In genomic region chr12:120784804-120785203, GRCh38 we compare ENCODE assay signal across 17 cellular contexts. TPM values are rescaled to one million over a fixed set of nuclear protein-coding genes. Genes with fewer than 3 reads are reported as not detected.
A peak's percentile ranks its signal among the peaks of the same experiment; 100 is the strongest.
DNase-seq lines count a peak whose midpoint lies in the region; ATAC-seq and TF ChIP-seq lines count a peak whose summit lies in the region.
"Had no signal": no experiment of that assay in that cellular context is flagged by ENCODE, and none has a peak within 500 bp of the region (broad histone marks: within the 10 kb centered on the region; RNA-seq: fewer than 3 reads in every experiment).

No MANE protein-coding gene starts in this region.

- CTCF ChIA-PET in activated CD8-positive, alpha-beta T cell treated with anti-CD3 and anti-CD28 coated beads for 36 hours (lab: Charles Lee): interaction anchor here (0.8 to 1.8 kb wide), 3 partner anchors 14 to 187 kb away, joined by 3 to 6 read pairs (median 3); no protein-coding TSS in a partner anchor
- CTCF ChIA-PET in activated CD8-positive, alpha-beta T cell treated with anti-CD3 and anti-CD28 coated beads, Interleukin-2, amount 10 ng/mL, durations not matched to agents 7 days and 5 days (lab: Charles Lee): no interaction called here
- CTCF ChIA-PET in CD4-positive, alpha-beta memory T cell (lab: Charles Lee; ENCODE audit: partially characterized antibody): interaction anchor here (0.9 kb wide), 1 partner anchor 14 kb away, joined by 3 read pairs; no protein-coding TSS in a partner anchor

- no peaks in the 10 kb centered on the region for H3K9me3 ChIP-seq in CD4-positive, alpha-beta memory T cell (ENCODE audit: control insufficient read depth in 1 of 2, low read length in 2 of 2)
- H3K9me3 ChIP-seq in RWPE2 (ENCODE audit: severe bottlenecking): no peaks in the 10 kb centered on the region
- H3K9me3 ChIP-seq: A549; BLaER1 treated with 17β-estradiol and CSF1 and Interleukin-3, amounts not matched to agents 10 nM and 100 nM; HAP-1 had no signal

- H3K27me3 ChIP-seq in CD4-positive, alpha-beta memory T cell (ENCODE audit: insufficient read depth, low read length): no peaks in the 10 kb centered on the region
- H3K27me3 ChIP-seq in RWPE2 (ENCODE audit: insufficient read depth, poor library complexity, severe bottlenecking): no peaks in the 10 kb centered on the region
- H3K27me3 ChIP-seq: BLaER1 treated with 17β-estradiol and CSF1 and Interleukin-3, amounts not matched to agents 10 nM and 100 nM had no signal

- peaks cover 14% of the 10 kb centered on the region for H3K4me1 ChIP-seq in CD4-positive, alpha-beta memory T cell (ENCODE audit: insufficient read depth, low read length)
- H3K4me1 ChIP-seq in RWPE2 (ENCODE audit: insufficient read depth, poor library complexity, severe bottlenecking): peaks cover 16% of the 10 kb centered on the region
- H3K4me1 ChIP-seq: HAP-1 had no signal

- H3K9me3 Mint-ChIP-seq in activated CD8-positive, alpha-beta T cell treated with anti-CD3 and anti-CD28 coated beads for 36 hours: no peaks in the 10 kb centered on the region
- H3K9me3 Mint-ChIP-seq in activated CD8-positive, alpha-beta T cell treated with anti-CD3 and anti-CD28 coated beads, Interleukin-2, amount 10 ng/mL, durations not matched to agents 7 days and 5 days (ENCODE audit: insufficient read depth): no peaks in the 10 kb centered on the region
- no peaks in the 10 kb centered on the region for H3K9me3 Mint-ChIP-seq in CD4-positive, alpha-beta memory T cell
- no peaks in the 10 kb centered on the region for H3K9me3 Mint-ChIP-seq in memory B cell

- POLR2A ChIA-PET in activated CD8-positive, alpha-beta T cell treated with anti-CD3 and anti-CD28 coated beads for 36 hours (lab: Charles Lee): interaction anchor here (1.0 kb wide), 1 partner anchor 11 kb away, joined by 3 read pairs; no protein-coding TSS in a partner anchor
- POLR2A ChIA-PET in activated CD8-positive, alpha-beta T cell treated with anti-CD3 and anti-CD28 coated beads, Interleukin-2, amount 10 ng/mL, durations not matched to agents 7 days and 5 days (lab: Charles Lee): no interaction called here
- POLR2A ChIA-PET in CD4-positive, alpha-beta memory T cell (lab: Charles Lee; ENCODE audit: partially characterized antibody): no interaction called here

- TF ChIP-seq CTCF in activated CD8-positive, alpha-beta T cell treated with anti-CD3 and anti-CD28 coated beads for 36 hours (IDR thresholded peaks at IDR 0.05): no peak
- no peak for TF ChIP-seq CTCF in RWPE2 (IDR thresholded peaks at IDR 0.05; ENCODE audit: poor library complexity, severe bottlenecking)

- H3K4me1 Mint-ChIP-seq in activated CD8-positive, alpha-beta T cell treated with anti-CD3 and anti-CD28 coated beads for 36 hours (ENCODE audit: low read depth): peaks cover 26% of the 10 kb centered on the region
- peaks cover 18% of the 10 kb centered on the region for H3K4me1 Mint-ChIP-seq in activated CD8-positive, alpha-beta T cell treated with anti-CD3 and anti-CD28 coated beads, Interleukin-2, amount 10 ng/mL, durations not matched to agents 7 days and 5 days (ENCODE audit: low read depth)
- H3K4me1 Mint-ChIP-seq in CD4-positive, alpha-beta memory T cell: peaks cover 15 to 40% (median 20%) of the 10 kb centered on the region in 4 donors
- H3K4me1 Mint-ChIP-seq in memory B cell: peaks cover 5% of the 10 kb centered on the region

- no peak for DNase-seq in activated CD8-positive, alpha-beta T cell treated with anti-CD3 and anti-CD28 coated beads for 36 hours
- DNase-seq in activated CD8-positive, alpha-beta T cell treated with anti-CD3 and anti-CD28 coated beads, Interleukin-2, amount 10 ng/mL, durations not matched to agents 7 days and 5 days: no peak
- no peak for DNase-seq in CD4-positive, alpha-beta memory T cell
- DNase-seq in RWPE2 (ENCODE audit: low spot score): no peak
- no peak for DNase-seq in memory B cell (ENCODE audit: low spot score in 2 of 2)
- no peak for DNase-seq in stimulated activated CD4-positive, alpha-beta T cell treated with anti-CD3 and anti-CD28 coated beads, Interleukin-15, amount 100 ng/mL, for 24 hours
- no peak for DNase-seq in NK-92 (lab: John Stamatoyannopoulos, UW; ENCODE audit: unreplicated experiment)
- DNase-seq: DMS153, NCI-H1436 treated with DMSO at 0.1 percent for 48 hours, NCI-H2029 treated with DMSO at 0.1 percent for 48 hours, NCI-H748 treated with DMSO at 0.1 percent for 48 hours, PC-9 had no signal

- ATAC-seq in activated CD8-positive, alpha-beta T cell treated with anti-CD3 and anti-CD28 coated beads for 36 hours: no peak
- no peak for ATAC-seq in activated CD8-positive, alpha-beta T cell treated with anti-CD3 and anti-CD28 coated beads, Interleukin-2, amount 10 ng/mL, durations not matched to agents 7 days and 5 days
- no peak for ATAC-seq in RWPE2 (ENCODE audit: low read depth)
- ATAC-seq in memory B cell (ENCODE audit: low read depth): no peak
- ATAC-seq in HG03097 (IDR thresholded peaks at IDR 0.05; ENCODE audit: low FRiP score, unreplicated experiment): no peak
- ATAC-seq: A549 had no signal

- no peaks in the 10 kb centered on the region for H3K27me3 Mint-ChIP-seq in activated CD8-positive, alpha-beta T cell treated with anti-CD3 and anti-CD28 coated beads for 36 hours
- no peaks in the 10 kb centered on the region for H3K27me3 Mint-ChIP-seq in activated CD8-positive, alpha-beta T cell treated with anti-CD3 and anti-CD28 coated beads, Interleukin-2, amount 10 ng/mL, durations not matched to agents 7 days and 5 days (ENCODE audit: low read depth)
- no peaks in the 10 kb centered on the region for H3K27me3 Mint-ChIP-seq in CD4-positive, alpha-beta memory T cell
- H3K27me3 Mint-ChIP-seq in memory B cell: no peaks in the 10 kb centered on the region

- H3K4me3 Mint-ChIP-seq in activated CD8-positive, alpha-beta T cell treated with anti-CD3 and anti-CD28 coated beads for 36 hours: no peak overlapping the region
- no peak overlapping the region for H3K4me3 Mint-ChIP-seq in activated CD8-positive, alpha-beta T cell treated with anti-CD3 and anti-CD28 coated beads, Interleukin-2, amount 10 ng/mL, durations not matched to agents 7 days and 5 days
- H3K4me3 Mint-ChIP-seq in CD4-positive, alpha-beta memory T cell: no peak overlapping the region
- H3K4me3 Mint-ChIP-seq in memory B cell: no peak overlapping the region

- intact Hi-C loops in activated CD8-positive, alpha-beta T cell treated with anti-CD3 and anti-CD28 coated beads for 36 hours (cut with micrococcal nuclease): no loop called here
- intact Hi-C loops in CD4-positive, alpha-beta memory T cell (cut with micrococcal nuclease): no loop called here

- no peak overlapping the region for H3K27ac ChIP-seq in CD4-positive, alpha-beta memory T cell (ENCODE audit: low read depth, low read length)
- H3K27ac ChIP-seq in RWPE2 (ENCODE audit: poor library complexity, severe bottlenecking): peak overlapping the region; percentile 66
- H3K27ac ChIP-seq: A549; BLaER1 treated with 17β-estradiol and CSF1 and Interleukin-3, amounts not matched to agents 10 nM and 100 nM; KMS-11; PC-9 had no signal

- H3K4me3 ChIP-seq in CD4-positive, alpha-beta memory T cell (ENCODE audit: low read length in 2 of 2): no peak overlapping the region
- no peak overlapping the region for H3K4me3 ChIP-seq in RWPE2 (ENCODE audit: severe bottlenecking)
- H3K4me3 ChIP-seq: A549; BLaER1 treated with 17β-estradiol and CSF1 and Interleukin-3, amounts not matched to agents 10 nM and 100 nM; HAP-1; PC-9 had no signal

- no peaks in the 10 kb centered on the region for H3K36me3 ChIP-seq in CD4-positive, alpha-beta memory T cell (ENCODE audit: insufficient read depth, low read length)
- H3K36me3 ChIP-seq in RWPE2 (ENCODE audit: low read depth): peaks cover 18% of the 10 kb centered on the region

- peaks cover 25% of the 10 kb centered on the region for H3K36me3 Mint-ChIP-seq in activated CD8-positive, alpha-beta T cell treated with anti-CD3 and anti-CD28 coated beads for 36 hours (ENCODE audit: low read depth)
- H3K36me3 Mint-ChIP-seq in activated CD8-positive, alpha-beta T cell treated with anti-CD3 and anti-CD28 coated beads, Interleukin-2, amount 10 ng/mL, durations not matched to agents 7 days and 5 days (ENCODE audit: low read depth): peaks cover 33% of the 10 kb centered on the region
- peaks cover 30 to 33% of the 10 kb centered on the region in 2 donors for H3K36me3 Mint-ChIP-seq in CD4-positive, alpha-beta memory T cell
- peaks cover 27% of the 10 kb centered on the region for H3K36me3 Mint-ChIP-seq in memory B cell

- peak overlapping the region; percentile 40 for H3K27ac Mint-ChIP-seq in activated CD8-positive, alpha-beta T cell treated with anti-CD3 and anti-CD28 coated beads for 36 hours
- H3K27ac Mint-ChIP-seq in activated CD8-positive, alpha-beta T cell treated with anti-CD3 and anti-CD28 coated beads, Interleukin-2, amount 10 ng/mL, durations not matched to agents 7 days and 5 days: no peak overlapping the region
- H3K27ac Mint-ChIP-seq in CD4-positive, alpha-beta memory T cell: peak overlapping the region in 5 of 7 donors; percentile 29 to 73 (median 58)
- peak overlapping the region; percentile 16 for H3K27ac Mint-ChIP-seq in memory B cell

RNA-seq across cellular contexts. Expression of gene ACADS, which starts 59.2 kb away (rescaled TPM):
- 10 to 100 TPM; 17.4 to 18.1 TPM for total RNA-seq in activated CD8-positive, alpha-beta T cell treated with anti-CD3 and anti-CD28 coated beads for 36 hours
- 10 to 100 TPM; 18.6 to 19.1 TPM for total RNA-seq in activated CD8-positive, alpha-beta T cell treated with anti-CD3 and anti-CD28 coated beads, Interleukin-2, amount 10 ng/mL, durations not matched to agents 7 days and 5 days
- 10 to 100 TPM; 14.9 to 17.1 TPM for total RNA-seq in CD4-positive, alpha-beta memory T cell
- polyA plus RNA-seq in CD4-positive, alpha-beta memory T cell: 10 to 100 TPM; 19.2 to 29.9 TPM
